In the genomic region with DNA sequence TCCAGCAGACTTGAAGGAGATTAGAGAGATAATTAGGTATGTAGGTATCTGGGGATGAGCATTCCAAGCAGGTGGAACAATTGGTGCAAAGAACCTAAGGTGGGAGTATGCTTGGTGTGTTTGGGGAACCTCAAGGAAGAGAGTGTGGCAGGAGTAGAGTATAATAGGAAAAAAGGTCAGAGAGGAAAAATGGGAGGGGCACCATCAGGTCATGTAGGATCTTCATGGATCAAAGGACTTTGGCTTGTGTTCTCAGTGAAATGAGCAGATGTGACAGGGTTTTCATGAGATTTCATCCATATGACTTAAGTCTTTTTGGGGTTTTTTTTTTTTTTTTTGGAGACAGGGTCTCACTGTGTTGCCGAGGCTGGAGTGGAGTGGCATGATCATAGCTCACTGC, we compare ENCODE assay signal across 1 cellular context.
TF ChIP-seq lines count a peak whose summit lies in the region.

No MANE protein-coding gene starts in this region.

TF ChIP-seq in WTC11, 78 proteins besides CTCF, POLR2A, EP300 and RAD21 (continued from another document):
- TF ChIP-seq, protein P1, sequence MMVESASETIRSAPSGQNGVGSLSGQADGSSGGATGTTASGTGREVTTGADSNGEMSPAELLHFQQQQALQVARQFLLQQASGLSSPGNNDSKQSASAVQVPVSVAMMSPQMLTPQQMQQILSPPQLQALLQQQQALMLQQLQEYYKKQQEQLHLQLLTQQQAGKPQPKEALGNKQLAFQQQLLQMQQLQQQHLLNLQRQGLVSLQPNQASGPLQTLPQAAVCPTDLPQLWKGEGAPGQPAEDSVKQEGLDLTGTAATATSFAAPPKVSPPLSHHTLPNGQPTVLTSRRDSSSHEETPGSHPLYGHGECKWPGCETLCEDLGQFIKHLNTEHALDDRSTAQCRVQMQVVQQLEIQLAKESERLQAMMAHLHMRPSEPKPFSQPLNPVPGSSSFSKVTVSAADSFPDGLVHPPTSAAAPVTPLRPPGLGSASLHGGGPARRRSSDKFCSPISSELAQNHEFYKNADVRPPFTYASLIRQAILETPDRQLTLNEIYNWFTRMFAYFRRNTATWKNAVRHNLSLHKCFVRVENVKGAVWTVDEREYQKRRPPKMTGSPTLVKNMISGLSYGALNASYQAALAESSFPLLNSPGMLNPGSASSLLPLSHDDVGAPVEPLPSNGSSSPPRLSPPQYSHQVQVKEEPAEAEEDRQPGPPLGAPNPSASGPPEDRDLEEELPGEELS (CRISPR knock-in tag; IDR thresholded peaks at IDR 0.05) = no peak
- TF ChIP-seq ATF6 (CRISPR knock-in tag; IDR thresholded peaks at IDR 0.05) = no peak
- no peak for TF ChIP-seq USF1 (CRISPR knock-in tag; IDR thresholded peaks at IDR 0.05)
TF ChIP-seq in WTC11: peak in this region for 0.
